29 cellular contexts compared by ENCODE assay signal in the genomic region with DNA sequence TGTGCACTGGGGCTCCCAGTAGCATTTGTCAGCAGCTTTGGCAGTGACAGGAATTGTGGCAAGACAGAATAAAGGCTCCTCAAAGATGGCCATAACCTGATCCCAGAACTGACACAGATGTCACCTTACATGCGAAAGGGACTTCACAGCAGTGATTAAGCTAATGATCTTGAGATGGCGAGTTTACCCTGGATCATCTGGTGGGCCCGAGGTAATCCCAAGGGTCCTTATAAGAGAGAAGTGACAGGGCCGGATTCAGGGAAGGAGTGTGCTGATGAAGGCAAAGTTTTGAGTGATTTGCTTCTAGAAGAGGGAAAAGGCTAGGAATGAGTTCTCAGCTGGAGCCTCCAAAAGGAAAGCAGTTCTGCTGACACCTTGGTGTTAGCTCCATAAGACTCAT.
DNase-seq lines count a peak whose midpoint lies in the region; ATAC-seq and TF ChIP-seq lines count a peak whose summit lies in the region.
"Had no signal": no experiment of that assay in that cellular context is flagged by ENCODE, and none has a peak within 500 bp of the region (broad histone marks: within the 10 kb centered on the region; RNA-seq: fewer than 3 reads in every experiment).

No MANE protein-coding gene starts in this region.

- POLR2A ChIA-PET in CD4-positive, alpha-beta T cell (lab: Charles Lee), result interaction anchor here (2.0 kb wide), 1 partner anchor 36 kb away, joined by 9 read pairs; no protein-coding TSS in a partner anchor

- H3K4me1 Mint-ChIP-seq in CD4-positive, alpha-beta T cell (ENCODE audit: low read depth), result peaks cover 33% of the 10 kb centered on the region
- peaks cover 35% of the 10 kb centered on the region for H3K4me1 Mint-ChIP-seq in nephron progenitor cell

- no peaks in the 10 kb centered on the region for H3K9me3 Mint-ChIP-seq in CD4-positive, alpha-beta T cell
- H3K9me3 Mint-ChIP-seq in nephron progenitor cell, result peaks cover 4% of the 10 kb centered on the region
- H3K9me3 Mint-ChIP-seq: CD8-positive, alpha-beta T cell; HFFc6 had no signal

- H3K9me3 ChIP-seq in CD4-positive, alpha-beta T cell (ENCODE audit: control insufficient read depth, low read length), result no peaks in the 10 kb centered on the region
- H3K9me3 ChIP-seq in WERI-Rb-1 (ENCODE audit: severe bottlenecking) (no peaks in the 10 kb centered on the region), HAP-1 (no peaks in the 10 kb centered on the region), stomach (no peaks in the 10 kb centered on the region)
- H3K9me3 ChIP-seq: A549, Caco-2, MG63, SJSA1 had no signal

- no peaks in the 10 kb centered on the region for H3K27me3 ChIP-seq in CD4-positive, alpha-beta T cell (ENCODE audit: control insufficient read depth, insufficient read depth, low read length)
- H3K27me3 ChIP-seq in WERI-Rb-1 (ENCODE audit: insufficient read depth, low read depth, severe bottlenecking) (no peaks in the 10 kb centered on the region), HAP-1 (ENCODE audit: low read depth) (peaks cover 16% of the 10 kb centered on the region), stomach (no peaks in the 10 kb centered on the region)
- H3K27me3 ChIP-seq: BLaER1 treated with 17β-estradiol and CSF1 and Interleukin-3, amounts not matched to agents 10 nM and 100 nM; MG63; SJSA1 had no signal

- 88 to 97% (median 94%) methylated on average over 4 of the region's 4 CpGs for WGBS in stomach, 5 donors

- H3K4me1 ChIP-seq in HAP-1 (peaks cover 8% of the 10 kb centered on the region), stomach (no peaks in the 10 kb centered on the region)
- H3K4me1 ChIP-seq: A549, Caco-2, SJSA1 had no signal

- intact Hi-C loops in CD4-positive, alpha-beta T cell (cut with DNase I, micrococcal nuclease), result loop anchor here in 1 of 2 experiments (1.0 kb wide), 1 partner anchor 28 kb away; no protein-coding TSS in a partner anchor
- intact Hi-C loops in stomach (cut with DNase I; ENCODE audit: low total_unique reads), result no loop called here

- H3K36me3 ChIP-seq in WERI-Rb-1 (no peaks in the 10 kb centered on the region), HAP-1 (replicated peaks) (no peaks in the 10 kb centered on the region), stomach (no peaks in the 10 kb centered on the region)
- H3K36me3 ChIP-seq: BLaER1 treated with 17β-estradiol and CSF1 and Interleukin-3, amounts not matched to agents 10 nM and 100 nM; MG63; SJSA1 had no signal

- no peak for TF ChIP-seq POLR2A in stomach (IDR thresholded peaks at IDR 0.05)

- H3K4me3 ChIP-seq in WERI-Rb-1 (ENCODE audit: low read depth, low read length) (no peak overlapping the region), HAP-1 (no peak overlapping the region), stomach (no peak overlapping the region)
- H3K4me3 ChIP-seq: A549; BLaER1 treated with 17β-estradiol and CSF1 and Interleukin-3, amounts not matched to agents 10 nM and 100 nM; GM12878; K562; MG63; PC-9; SJSA1 had no signal

- peak overlapping the region; percentile 4 for H3K27ac Mint-ChIP-seq in CD4-positive, alpha-beta T cell
- H3K27ac Mint-ChIP-seq in nephron progenitor cell, result peak overlapping the region; percentile 26
- H3K27ac Mint-ChIP-seq: CD8-positive, alpha-beta T cell; HFFc6 had no signal

- no peak overlapping the region for H3K4me3 Mint-ChIP-seq in CD4-positive, alpha-beta T cell
- no peak overlapping the region for H3K4me3 Mint-ChIP-seq in nephron progenitor cell
- H3K4me3 Mint-ChIP-seq: CD8-positive, alpha-beta T cell; HFFc6 had no signal

- CTCF ChIA-PET in CD4-positive, alpha-beta T cell (lab: Charles Lee), result no interaction called here

- H3K27me3 Mint-ChIP-seq in CD4-positive, alpha-beta T cell, result no peaks in the 10 kb centered on the region
- H3K27me3 Mint-ChIP-seq in nephron progenitor cell (ENCODE audit: low read depth, poor library complexity), result peaks cover 10% of the 10 kb centered on the region

- TF ChIP-seq EP300 in stomach (IDR thresholded peaks at IDR 0.05), result no peak

- ATAC-seq in CD4-positive, alpha-beta T cell (ENCODE audit: poor library complexity), result no peak
- no peak for ATAC-seq in HG03135 (IDR thresholded peaks at IDR 0.05; ENCODE audit: unreplicated experiment)
- ATAC-seq: A549, GM12878, K562 had no signal

- in situ Hi-C loops in HAP-1 (cut with MboI; ENCODE audit: low sequenced_read_pairs), result no loop called here

- no peak for TF ChIP-seq CTCF in CD4-positive, alpha-beta T cell (IDR thresholded peaks at IDR 0.05)
- TF ChIP-seq CTCF in WERI-Rb-1 (IDR thresholded peaks at IDR 0.05; ENCODE audit: low read depth, low read length), result no peak
- TF ChIP-seq CTCF in nephron progenitor cell (IDR thresholded peaks at IDR 0.05), result no peak
- TF ChIP-seq CTCF in stomach (IDR thresholded peaks at IDR 0.05), result no peak

- H3K36me3 Mint-ChIP-seq in CD4-positive, alpha-beta T cell (ENCODE audit: low read depth), result no peaks in the 10 kb centered on the region
- H3K36me3 Mint-ChIP-seq in nephron progenitor cell (ENCODE audit: low read depth), result no peaks in the 10 kb centered on the region
- H3K36me3 Mint-ChIP-seq: CD8-positive, alpha-beta T cell had no signal

- DNase-seq in CD4-positive, alpha-beta T cell, result no peak
- DNase-seq in NCI-H2171 (lab: John Stamatoyannopoulos, UW) (peak; percentile 3), WERI-Rb-1 (peak; percentile 75), nephron progenitor cell (no peak), HAP-1 (ENCODE audit: low spot score in 2 of 2) (no peak), stomach (no peak)
- DNase-seq: AML-193; Caco-2; CD8-positive, alpha-beta T cell; H7; HFFc6; MG63; NCI-H1105 treated with DMSO at 0.1 percent for 48 hours; NCI-H146; NCI-H1930; NCI-H2107; NCI-H226; NCI-H510A; NCI-H748 treated with DMSO at 0.1 percent for 48 hours; NK-92 treated with Interleukin-12 subunit alpha and Interleukin-12 subunit beta, amount 100 ng/mL, for 24 hours; PC-9; Right ventricle myocardium superior; T-helper 1 cell had no signal

- H3K27ac ChIP-seq in CD4-positive, alpha-beta T cell (ENCODE audit: low read depth, low read length), result no peak overlapping the region
- H3K27ac ChIP-seq in WERI-Rb-1 (no peak overlapping the region), stomach (no peak overlapping the region)
- H3K27ac ChIP-seq: A549; BLaER1 treated with 17β-estradiol and CSF1 and Interleukin-3, amounts not matched to agents 10 nM and 100 nM; PC-9; SJSA1 had no signal

Comparison
In these comparisons a context has a peak if more than half of its experiments do, and no peak if none do; other contexts are left out.
1. DNase-seq: peak in NCI-H2171 (single experiment) and WERI-Rb-1 (single experiment); none in CD4-positive, alpha-beta T cell (0 of 10), nephron progenitor cell (single experiment), HAP-1 (0 of 2) and stomach (single experiment).